In the genomic region with DNA sequence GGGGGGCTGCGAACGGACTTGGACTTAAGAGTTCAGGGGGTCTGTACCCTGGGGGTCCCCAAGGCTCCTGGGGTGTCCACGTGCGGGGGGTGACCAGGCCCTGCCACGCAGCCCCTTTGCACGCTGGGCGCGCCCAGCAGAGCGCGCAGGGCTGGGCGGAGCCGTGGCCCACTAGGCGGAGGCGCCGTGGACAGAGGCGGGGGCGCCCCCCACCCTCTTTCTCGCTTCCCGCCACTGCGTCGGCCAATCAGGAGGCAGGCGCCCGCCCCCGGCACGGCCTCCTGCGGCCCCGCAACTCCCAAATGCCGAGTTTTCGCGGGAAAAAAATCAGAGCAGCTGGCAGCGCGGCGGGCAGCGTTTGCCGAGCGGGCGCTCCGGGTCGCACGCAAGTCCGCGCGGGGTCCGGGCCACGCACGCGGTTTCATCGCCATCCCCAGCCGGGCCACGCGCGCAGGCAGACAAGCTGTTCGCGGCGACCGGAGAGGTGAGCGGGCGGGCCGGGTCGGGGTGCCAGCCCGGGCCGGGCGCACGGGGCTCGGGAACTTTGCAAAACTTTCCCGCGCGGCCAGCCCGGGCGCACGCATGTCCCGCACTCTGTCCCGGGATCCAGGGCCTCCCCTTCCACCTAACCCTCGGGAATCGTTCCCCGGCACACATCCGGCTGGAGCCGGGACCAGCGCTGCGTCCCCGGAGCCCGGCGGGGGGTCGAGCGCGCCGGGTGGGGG, we compare ENCODE assay signal across 1 cellular context.
TF ChIP-seq lines count a peak whose summit lies in the region.

Gene UHRF1, plus strand, starts transcription at position 330 of the 725 bp plus-strand sequence. CDS start 1,385 bp downstream, outside the sequence.

TF ChIP-seq in K562, 482 proteins besides CTCF, POLR2A, EP300 and RAD21 (continued from another document and continues in another):
- no peak for TF ChIP-seq CTCFL (IDR thresholded peaks at IDR 0.05; ENCODE audit: borderline replicate concordance, insufficient read depth, low read depth, low read length, poor library complexity, severe bottlenecking)
- TF ChIP-seq YBX1 (IDR thresholded peaks at IDR 0.05), result no peak
- TF ChIP-seq ZNF347 (CRISPR knock-in tag; IDR thresholded peaks at IDR 0.05; ENCODE audit: low read depth), result no peak
- TF ChIP-seq SETDB1 (IDR thresholded peaks at IDR 0.05; ENCODE audit: low read length), result no peak
- TF ChIP-seq, protein P1, sequence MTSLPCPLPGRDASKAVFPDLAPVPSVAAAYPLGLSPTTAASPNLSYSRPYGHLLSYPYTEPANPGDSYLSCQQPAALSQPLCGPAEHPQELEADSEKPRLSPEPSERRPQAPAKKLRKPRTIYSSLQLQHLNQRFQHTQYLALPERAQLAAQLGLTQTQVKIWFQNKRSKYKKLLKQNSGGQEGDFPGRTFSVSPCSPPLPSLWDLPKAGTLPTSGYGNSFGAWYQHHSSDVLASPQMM (CRISPR knock-in tag; IDR thresholded peaks at IDR 0.05), result no peak
- no peak for TF ChIP-seq ETS2 (tag; IDR thresholded peaks at IDR 0.05; ENCODE audit: borderline replicate concordance, poor library complexity, severe bottlenecking)
- TF ChIP-seq HEY1 (CRISPR knock-in tag; IDR thresholded peaks at IDR 0.05; ENCODE audit: borderline replicate concordance), result no peak
- TF ChIP-seq RBBP5 (IDR thresholded peaks at IDR 0.05; ENCODE audit: borderline replicate concordance, insufficient read depth, low read length, poor library complexity, severe bottlenecking), result peak; percentile 84
- no peak for TF ChIP-seq BDP1 (IDR thresholded peaks at IDR 0.05; ENCODE audit: insufficient read depth, insufficient read length)
- TF ChIP-seq ZNF518B (CRISPR knock-in tag; IDR thresholded peaks at IDR 0.05), result no peak
- TF ChIP-seq NONO (IDR thresholded peaks at IDR 0.05; ENCODE audit: low read depth in 2 of 2, low read length in 1 of 2), result 0 out of 4 replicates have a peak, but pooled peaks of 1 of the 2 experiments have one; percentile 29
- peak; percentile 82; the same call in 1 of the 2 replicates for TF ChIP-seq XRCC5 (IDR thresholded peaks at IDR 0.05; ENCODE audit: low read depth, low read length)
- no peak for TF ChIP-seq ZNF318 (IDR thresholded peaks at IDR 0.05; ENCODE audit: borderline replicate concordance in 1 of 2, low read depth in 1 of 2)
- no peak for TF ChIP-seq HSF4 (CRISPR knock-in tag; IDR thresholded peaks at IDR 0.05; ENCODE audit: borderline replicate concordance)
- peak; percentile 57; the same call in 1 of the 2 replicates for TF ChIP-seq EP400 (IDR thresholded peaks at IDR 0.05)
- TF ChIP-seq TBL1XR1 (IDR thresholded peaks at IDR 0.05; ENCODE audit: low read length in 2 of 2), result no peak
- no peak for TF ChIP-seq ZNF24 (IDR thresholded peaks at IDR 0.05)
- TF ChIP-seq TAF7 (tag; IDR thresholded peaks at IDR 0.05), result no peak
- peak; percentile 53 for TF ChIP-seq MGA (IDR thresholded peaks at IDR 0.05)
- TF ChIP-seq ZBTB8A (IDR thresholded peaks at IDR 0.05; ENCODE audit: partially characterized antibody), result no peak
